ENCODE assay signal across 1 cellular context in the genomic region with DNA sequence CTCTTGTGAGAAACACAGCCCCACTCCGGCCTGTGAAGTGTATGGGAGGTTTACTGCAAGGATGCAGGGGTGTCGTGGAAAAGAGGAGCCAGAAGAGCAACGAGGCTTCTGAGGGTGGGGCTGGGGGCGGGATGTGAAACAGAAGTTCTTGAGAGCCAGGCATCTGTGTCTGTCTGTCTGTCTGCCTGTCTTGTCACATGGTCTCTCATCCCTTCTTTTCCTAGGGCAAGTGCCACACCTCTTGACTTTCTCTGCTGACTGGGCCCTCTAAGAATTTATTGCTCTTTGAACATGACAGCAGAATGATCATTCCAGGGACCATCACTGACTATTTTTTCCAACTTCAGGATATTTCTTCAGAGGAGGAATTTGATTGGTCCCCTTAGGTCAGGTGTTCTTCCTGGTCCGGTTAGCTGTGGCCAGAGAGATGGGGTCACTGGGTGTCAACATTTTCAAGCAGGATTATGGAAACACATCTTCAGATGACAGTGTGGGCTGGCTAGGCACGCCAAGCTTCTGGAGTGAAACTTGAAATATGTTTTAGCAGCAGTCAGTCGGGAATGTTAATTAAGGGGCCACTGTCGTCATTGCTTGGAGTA.
TF ChIP-seq lines count a peak whose summit lies in the region.

No MANE protein-coding gene starts in this region.

TF ChIP-seq in K562, 482 proteins besides CTCF, POLR2A, EP300 and RAD21 (continued from another document):
- TF ChIP-seq, protein P1, sequence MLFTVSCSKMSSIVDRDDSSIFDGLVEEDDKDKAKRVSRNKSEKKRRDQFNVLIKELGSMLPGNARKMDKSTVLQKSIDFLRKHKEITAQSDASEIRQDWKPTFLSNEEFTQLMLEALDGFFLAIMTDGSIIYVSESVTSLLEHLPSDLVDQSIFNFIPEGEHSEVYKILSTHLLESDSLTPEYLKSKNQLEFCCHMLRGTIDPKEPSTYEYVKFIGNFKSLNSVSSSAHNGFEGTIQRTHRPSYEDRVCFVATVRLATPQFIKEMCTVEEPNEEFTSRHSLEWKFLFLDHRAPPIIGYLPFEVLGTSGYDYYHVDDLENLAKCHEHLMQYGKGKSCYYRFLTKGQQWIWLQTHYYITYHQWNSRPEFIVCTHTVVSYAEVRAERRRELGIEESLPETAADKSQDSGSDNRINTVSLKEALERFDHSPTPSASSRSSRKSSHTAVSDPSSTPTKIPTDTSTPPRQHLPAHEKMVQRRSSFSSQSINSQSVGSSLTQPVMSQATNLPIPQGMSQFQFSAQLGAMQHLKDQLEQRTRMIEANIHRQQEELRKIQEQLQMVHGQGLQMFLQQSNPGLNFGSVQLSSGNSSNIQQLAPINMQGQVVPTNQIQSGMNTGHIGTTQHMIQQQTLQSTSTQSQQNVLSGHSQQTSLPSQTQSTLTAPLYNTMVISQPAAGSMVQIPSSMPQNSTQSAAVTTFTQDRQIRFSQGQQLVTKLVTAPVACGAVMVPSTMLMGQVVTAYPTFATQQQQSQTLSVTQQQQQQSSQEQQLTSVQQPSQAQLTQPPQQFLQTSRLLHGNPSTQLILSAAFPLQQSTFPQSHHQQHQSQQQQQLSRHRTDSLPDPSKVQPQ (CRISPR knock-in tag; IDR thresholded peaks at IDR 0.05; ENCODE audit: borderline replicate concordance): no peak
- TF ChIP-seq RBM25 (IDR thresholded peaks at IDR 0.05; ENCODE audit: low read depth, low read length, severe bottlenecking) (no peak), ZNF134 (CRISPR knock-in tag; conservative IDR thresholded peaks at IDR 0.05) (no peak), RAD51 (IDR thresholded peaks at IDR 0.05; ENCODE audit: borderline replicate concordance, low read depth) (0 out of 2 replicates have a peak, but pooled peaks have one; percentile 17), POLR2G (IDR thresholded peaks at IDR 0.05; ENCODE audit: low read depth, low read length) (no peak), ZEB2 (IDR thresholded peaks at IDR 0.05) (no peak)
- TF ChIP-seq, protein P2, sequence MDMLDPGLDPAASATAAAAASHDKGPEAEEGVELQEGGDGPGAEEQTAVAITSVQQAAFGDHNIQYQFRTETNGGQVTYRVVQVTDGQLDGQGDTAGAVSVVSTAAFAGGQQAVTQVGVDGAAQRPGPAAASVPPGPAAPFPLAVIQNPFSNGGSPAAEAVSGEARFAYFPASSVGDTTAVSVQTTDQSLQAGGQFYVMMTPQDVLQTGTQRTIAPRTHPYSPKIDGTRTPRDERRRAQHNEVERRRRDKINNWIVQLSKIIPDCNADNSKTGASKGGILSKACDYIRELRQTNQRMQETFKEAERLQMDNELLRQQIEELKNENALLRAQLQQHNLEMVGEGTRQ (CRISPR knock-in tag; IDR thresholded peaks at IDR 0.05): peak; percentile 58
